ENCODE assay signal across 8 cellular contexts in the genomic region with DNA sequence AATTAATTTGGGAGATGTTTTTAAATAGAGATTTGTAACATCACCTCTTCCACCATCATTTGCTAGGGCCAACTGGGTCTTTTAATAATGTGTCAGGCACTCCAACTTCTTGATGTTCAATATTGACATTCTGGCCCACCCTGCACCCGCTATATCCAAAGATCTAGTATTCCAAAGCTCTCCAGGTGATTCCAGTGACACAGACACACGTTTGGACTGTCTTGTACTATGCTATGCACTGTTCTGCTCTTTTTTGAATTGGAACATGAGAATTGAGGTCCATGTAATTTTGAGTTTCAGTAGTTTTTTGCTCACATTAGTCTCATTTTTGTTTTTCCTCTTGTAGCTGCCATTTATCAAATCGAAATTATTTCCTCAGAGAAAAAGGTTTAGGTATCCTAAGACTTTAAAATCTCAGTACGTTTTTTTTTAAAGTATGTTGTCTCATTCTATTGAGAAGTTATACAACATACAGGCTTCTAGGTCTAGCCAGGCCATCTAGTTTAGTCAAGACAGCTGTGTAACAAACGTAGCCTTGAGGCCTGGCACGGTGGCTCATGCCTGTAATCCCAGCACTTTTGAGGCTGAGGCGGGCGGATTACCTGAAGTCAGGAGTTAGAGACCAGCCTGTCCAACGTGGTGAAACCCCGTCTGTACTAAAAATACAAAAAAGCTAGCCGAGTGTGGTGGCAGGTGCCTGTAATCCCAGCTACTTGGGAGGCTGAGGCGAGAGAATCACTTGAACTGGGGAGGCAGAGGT.
DNase-seq lines count a peak whose midpoint lies in the region; ATAC-seq and TF ChIP-seq lines count a peak whose summit lies in the region.

No MANE protein-coding gene starts in this region.

- peaks cover 53% of the 10 kb centered on the region for H3K4me1 ChIP-seq in muscle layer of colon (ENCODE audit: insufficient read depth, low read length)

- H3K4me3 Mint-ChIP-seq in stimulated activated naive CD8-positive, alpha-beta T cell treated with anti-CD3 and anti-CD28 coated beads, Interleukin-15, Interleukin-2, amounts not matched to agents 100 ng/mL and 50 ng/mL, for 24 hours, result peak overlapping the region; percentile 97

- no peaks in the 10 kb centered on the region for H3K9me3 Mint-ChIP-seq in stimulated activated naive CD8-positive, alpha-beta T cell treated with anti-CD3 and anti-CD28 coated beads, Interleukin-15, Interleukin-2, amounts not matched to agents 100 ng/mL and 50 ng/mL, for 24 hours

- ATAC-seq in stimulated activated naive CD8-positive, alpha-beta T cell treated with anti-CD3 and anti-CD28 coated beads, Interleukin-15, Interleukin-2, amounts not matched to agents 100 U/mL and 50 U/mL, for 24 hours, result no peak
- ATAC-seq in GM21723 (IDR thresholded peaks at IDR 0.05; ENCODE audit: unreplicated experiment), result no peak
- ATAC-seq in GM21515 (IDR thresholded peaks at IDR 0.05; ENCODE audit: unreplicated experiment), result no peak
- no peak for ATAC-seq in HG02870 (IDR thresholded peaks at IDR 0.05; ENCODE audit: unreplicated experiment)

- H3K9me3 ChIP-seq in muscle layer of colon (ENCODE audit: low read length), result no peaks in the 10 kb centered on the region

- in situ Hi-C loops in brain microvascular endothelial cell (cut with HindIII; ENCODE audit: low pct_ligation_motif_present, low sequenced_read_pairs), result no loop called here

- no peaks in the 10 kb centered on the region for H3K27me3 ChIP-seq in brain microvascular endothelial cell (replicated peaks)
- H3K27me3 ChIP-seq in muscle layer of colon (ENCODE audit: control insufficient read depth in 1 of 2, insufficient read depth in 2 of 2, low read length in 2 of 2), result no peaks in the 10 kb centered on the region

- peak overlapping the region; percentile 78 for H3K4me3 ChIP-seq in brain microvascular endothelial cell (ENCODE audit: low read depth, low read length)
- H3K4me3 ChIP-seq in muscle layer of colon (ENCODE audit: low read depth in 1 of 2, low read length in 2 of 2), result peak overlapping the region; percentile 81 to 87

- H3K27ac Mint-ChIP-seq in stimulated activated naive CD8-positive, alpha-beta T cell treated with anti-CD3 and anti-CD28 coated beads, Interleukin-15, Interleukin-2, amounts not matched to agents 100 ng/mL and 50 ng/mL, for 24 hours, result no peak overlapping the region

- peaks cover 31% of the 10 kb centered on the region for H3K4me1 Mint-ChIP-seq in stimulated activated naive CD8-positive, alpha-beta T cell treated with anti-CD3 and anti-CD28 coated beads, Interleukin-15, Interleukin-2, amounts not matched to agents 100 ng/mL and 50 ng/mL, for 24 hours (ENCODE audit: low read depth)

- no peak for DNase-seq in stimulated activated naive CD8-positive, alpha-beta T cell treated with anti-CD3 and anti-CD28 coated beads, Interleukin-15, Interleukin-2, amounts not matched to agents 100 U/mL and 50 U/mL, for 24 hours
- no peak for DNase-seq in brain microvascular endothelial cell
- DNase-seq in NCI-H1092 treated with DMSO at 0.1 percent for 48 hours (lab: John Stamatoyannopoulos, UW), result no peak

- H3K27ac ChIP-seq in brain microvascular endothelial cell (no peak overlapping the region), muscle layer of colon (ENCODE audit: low read depth, low read length) (peak overlapping the region; percentile 98)

- peak overlapping the region; percentile 99 for H3K9ac ChIP-seq in muscle layer of colon (ENCODE audit: low read length)

- no peak for TF ChIP-seq CTCF in brain microvascular endothelial cell (IDR thresholded peaks at IDR 0.05; ENCODE audit: low read depth, low read length, missing control alignments)

- H3K36me3 Mint-ChIP-seq in stimulated activated naive CD8-positive, alpha-beta T cell treated with anti-CD3 and anti-CD28 coated beads, Interleukin-15, Interleukin-2, amounts not matched to agents 100 ng/mL and 50 ng/mL, for 24 hours (ENCODE audit: low read depth), result peaks cover 26% of the 10 kb centered on the region

- no peaks in the 10 kb centered on the region for H3K36me3 ChIP-seq in brain microvascular endothelial cell (replicated peaks)
- H3K36me3 ChIP-seq in muscle layer of colon (ENCODE audit: insufficient read depth, low read length), result peaks cover 6% of the 10 kb centered on the region

- H3K27me3 Mint-ChIP-seq in stimulated activated naive CD8-positive, alpha-beta T cell treated with anti-CD3 and anti-CD28 coated beads, Interleukin-15, Interleukin-2, amounts not matched to agents 100 ng/mL and 50 ng/mL, for 24 hours, result no peaks in the 10 kb centered on the region
